ENCODE assay signal across 26 cellular contexts in the genomic region with DNA sequence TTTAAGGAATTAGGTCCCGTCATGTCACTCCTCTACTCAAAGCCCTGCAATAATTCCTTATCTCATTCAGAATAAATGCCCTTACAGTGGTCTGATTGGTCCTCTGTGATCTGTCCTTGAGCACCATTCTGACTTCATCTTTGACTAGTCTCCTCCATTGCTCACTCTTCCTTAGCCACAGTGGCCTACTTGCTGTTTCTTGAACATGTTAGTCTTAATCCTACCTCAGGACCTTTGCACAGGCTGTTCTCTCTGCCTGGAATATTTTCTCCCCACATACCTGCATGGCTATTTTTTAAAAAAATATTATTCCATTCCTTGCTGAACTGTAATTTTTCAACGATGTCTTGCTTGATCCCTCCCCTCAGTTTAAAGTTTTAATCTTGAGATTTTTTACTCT. TPM values are rescaled to one million over a fixed set of nuclear protein-coding genes. Genes with fewer than 3 reads are reported as not detected.
DNase-seq lines count a peak whose midpoint lies in the region; ATAC-seq and TF ChIP-seq lines count a peak whose summit lies in the region.
"Had no signal": no experiment of that assay in that cellular context is flagged by ENCODE, and none has a peak within 500 bp of the region (broad histone marks: within the 10 kb centered on the region; RNA-seq: fewer than 3 reads in every experiment).

No MANE protein-coding gene starts in this region.

- no peaks in the 10 kb centered on the region for H3K36me3 ChIP-seq in HEK293 (ENCODE audit: control insufficient read depth in 2 of 2, insufficient read depth in 1 of 2, low read length in 2 of 2)
- H3K36me3 ChIP-seq in body of pancreas (replicated peaks in 1 of 2; ENCODE audit: insufficient read depth in 1 of 2, low read depth in 2 of 2) = no peaks in the 10 kb centered on the region
- H3K36me3 ChIP-seq: BLaER1, SJCRH30 had no signal

- intact Hi-C loops in body of pancreas (cut with DNase I) = no loop called here

- no peaks in the 10 kb centered on the region for H3K9me3 ChIP-seq in HEK293 (ENCODE audit: control insufficient read depth, insufficient read depth, low read depth, low read length)
- no peaks in the 10 kb centered on the region for H3K9me3 ChIP-seq in body of pancreas
- H3K9me3 ChIP-seq: BLaER1, Caco-2, SJCRH30 had no signal

- POLR2A ChIA-PET in HEK293 (lab: Yijun Ruan, JAX) = no interaction called here

- no peak for TF ChIP-seq POLR2A in body of pancreas (IDR thresholded peaks at IDR 0.05)

- no peak for ATAC-seq in activated CD8-positive, alpha-beta memory T cell treated with anti-CD3 and anti-CD28 coated beads, Interleukin-2, amount 10 ng/mL, durations not matched to agents 7 days and 5 days
- no peak for ATAC-seq in central memory CD8-positive, alpha-beta T cell (replicated peaks; ENCODE audit: extremely low read depth, poor library complexity, severe bottlenecking)
- ATAC-seq in body of pancreas = no peak
- ATAC-seq: CD8-positive, alpha-beta T cell; GM12878; GM23338; Right ventricle myocardium inferior had no signal

- H3K9me3 Mint-ChIP-seq in activated CD8-positive, alpha-beta memory T cell treated with anti-CD3 and anti-CD28 coated beads, Interleukin-2, amount 10 ng/mL, durations not matched to agents 7 days and 5 days (ENCODE audit: low read depth) = no peaks in the 10 kb centered on the region
- H3K9me3 Mint-ChIP-seq in central memory CD8-positive, alpha-beta T cell = no peaks in the 10 kb centered on the region
- no peaks in the 10 kb centered on the region for H3K9me3 Mint-ChIP-seq in glutamatergic neuron (ENCODE audit: unreplicated experiment)
- H3K9me3 Mint-ChIP-seq: CD8-positive, alpha-beta T cell; GM23338; H9; HFFc6 had no signal

- CTCF ChIA-PET in activated CD8-positive, alpha-beta memory T cell treated with anti-CD3 and anti-CD28 coated beads, Interleukin-2, amount 10 ng/mL, durations not matched to agents 7 days and 5 days (lab: Charles Lee) = interaction anchor here (1.7 kb wide), 1 partner anchor 485 kb away, joined by 13 read pairs; no protein-coding TSS in a partner anchor
- CTCF ChIA-PET in HEK293 (lab: Yijun Ruan, JAX) = interaction anchor here (14.6 kb wide), 1 partner anchor 485 kb away, joined by 209 read pairs; no protein-coding TSS in a partner anchor

- WGBS in body of pancreas, 2 donors = 94 to 96% methylated on average over 2 of the region's 2 CpGs

- 0 out of 2 replicates have a peak, but pooled peaks cover 7% of the 10 kb centered on the region for H3K4me1 ChIP-seq in HEK293 (ENCODE audit: control insufficient read depth, insufficient read depth, low read length)
- H3K4me1 ChIP-seq in body of pancreas = no peaks in the 10 kb centered on the region

- no peak overlapping the region for H3K4me3 Mint-ChIP-seq in activated CD8-positive, alpha-beta memory T cell treated with anti-CD3 and anti-CD28 coated beads, Interleukin-2, amount 10 ng/mL, durations not matched to agents 7 days and 5 days
- no peak overlapping the region for H3K4me3 Mint-ChIP-seq in central memory CD8-positive, alpha-beta T cell
- no peak overlapping the region for H3K4me3 Mint-ChIP-seq in glutamatergic neuron (ENCODE audit: unreplicated experiment)
- H3K4me3 Mint-ChIP-seq: CD8-positive, alpha-beta T cell; GM23338; H9; HFFc6 had no signal

- no peak overlapping the region for H3K4me3 ChIP-seq in HEK293 (ENCODE audit: low read depth, low read length)
- no peak overlapping the region for H3K4me3 ChIP-seq in body of pancreas
- H3K4me3 ChIP-seq: BLaER1, GM12878, GM23338, PC-9, SJCRH30 had no signal

- DNase-seq in activated CD8-positive, alpha-beta memory T cell treated with anti-CD3 and anti-CD28 coated beads, Interleukin-2, amount 10 ng/mL, durations not matched to agents 7 days and 5 days = no peak
- DNase-seq in activated CD8-positive, alpha-beta memory T cell treated with anti-CD3 and anti-CD28 coated beads, Interleukin-2, amount 50 U/mL, for 4 hours = no peak
- DNase-seq in central memory CD8-positive, alpha-beta T cell (ENCODE audit: low spot score in 2 of 2) = no peak
- no peak for DNase-seq in NCI-H2196 treated with DMSO at 0.1 percent for 48 hours (lab: John Stamatoyannopoulos, UW; ENCODE audit: unreplicated experiment)
- no peak for DNase-seq in glutamatergic neuron
- no peak for DNase-seq in body of pancreas
- DNase-seq: Caco-2; CD8-positive, alpha-beta T cell; DMS 273 treated with DMSO at 0.1 percent for 48 hours; DMS79; EL; GDM1; H9; HFFc6; KG1; MM.1S; NCI-H2029; NCI-H2227 treated with DMSO at 0.1 percent for 48 hours; NCI-H526 treated with DMSO at 0.1 percent for 48 hours; SJCRH30 had no signal

- peaks cover 3% of the 10 kb centered on the region for H3K27me3 Mint-ChIP-seq in activated CD8-positive, alpha-beta memory T cell treated with anti-CD3 and anti-CD28 coated beads, Interleukin-2, amount 10 ng/mL, durations not matched to agents 7 days and 5 days
- no peaks in the 10 kb centered on the region for H3K27me3 Mint-ChIP-seq in central memory CD8-positive, alpha-beta T cell
- no peaks in the 10 kb centered on the region for H3K27me3 Mint-ChIP-seq in glutamatergic neuron (ENCODE audit: unreplicated experiment)

- H3K27ac ChIP-seq in HEK293 (ENCODE audit: extremely low read depth, low read depth, low read length) (no peak overlapping the region), body of pancreas (no peak overlapping the region)
- H3K27ac ChIP-seq: BLaER1, PC-9, SJCRH30 had no signal

- H3K27ac Mint-ChIP-seq in activated CD8-positive, alpha-beta memory T cell treated with anti-CD3 and anti-CD28 coated beads, Interleukin-2, amount 10 ng/mL, durations not matched to agents 7 days and 5 days = peak overlapping the region; percentile 5
- H3K27ac Mint-ChIP-seq in central memory CD8-positive, alpha-beta T cell (ENCODE audit: low read depth) = peak overlapping the region; percentile 58
- no peak overlapping the region for H3K27ac Mint-ChIP-seq in glutamatergic neuron (ENCODE audit: unreplicated experiment)
- H3K27ac Mint-ChIP-seq: GM23338, HFFc6 had no signal

- no peaks in the 10 kb centered on the region for H3K36me3 Mint-ChIP-seq in activated CD8-positive, alpha-beta memory T cell treated with anti-CD3 and anti-CD28 coated beads, Interleukin-2, amount 10 ng/mL, durations not matched to agents 7 days and 5 days
- H3K36me3 Mint-ChIP-seq in central memory CD8-positive, alpha-beta T cell (ENCODE audit: insufficient read depth) = no peaks in the 10 kb centered on the region
- peaks cover 6% of the 10 kb centered on the region for H3K36me3 Mint-ChIP-seq in glutamatergic neuron (ENCODE audit: unreplicated experiment)
- H3K36me3 Mint-ChIP-seq: CD8-positive, alpha-beta T cell had no signal

- TF ChIP-seq CTCF in HEK293 (tag by site-specific recombination; IDR thresholded peaks at IDR 0.05) (no peak), glutamatergic neuron (IDR thresholded peaks at IDR 0.05; ENCODE audit: partially characterized antibody, unreplicated experiment) (no peak), body of pancreas (IDR thresholded peaks at IDR 0.05) (no peak)

- H3K4me1 Mint-ChIP-seq in activated CD8-positive, alpha-beta memory T cell treated with anti-CD3 and anti-CD28 coated beads, Interleukin-2, amount 10 ng/mL, durations not matched to agents 7 days and 5 days = peaks cover 4% of the 10 kb centered on the region
- peaks cover 19% of the 10 kb centered on the region for H3K4me1 Mint-ChIP-seq in central memory CD8-positive, alpha-beta T cell
- H3K4me1 Mint-ChIP-seq in glutamatergic neuron (ENCODE audit: low read depth, unreplicated experiment) = no peaks in the 10 kb centered on the region

- H3K27me3 ChIP-seq in body of pancreas = no peaks in the 10 kb centered on the region
- H3K27me3 ChIP-seq: BLaER1, SJCRH30 had no signal

TF ChIP-seq in HEK293, 187 proteins besides CTCF, POLR2A, EP300 and RAD21:
- TF ChIP-seq SP3 (tag by site-specific recombination; IDR thresholded peaks at IDR 0.05) = no peak
- TF ChIP-seq ZNF623 (tag by site-specific recombination; IDR thresholded peaks at IDR 0.05) = peak; percentile 88
- no peak for TF ChIP-seq KLF8 (tag by site-specific recombination; IDR thresholded peaks at IDR 0.05)
- TF ChIP-seq, protein P1, sequence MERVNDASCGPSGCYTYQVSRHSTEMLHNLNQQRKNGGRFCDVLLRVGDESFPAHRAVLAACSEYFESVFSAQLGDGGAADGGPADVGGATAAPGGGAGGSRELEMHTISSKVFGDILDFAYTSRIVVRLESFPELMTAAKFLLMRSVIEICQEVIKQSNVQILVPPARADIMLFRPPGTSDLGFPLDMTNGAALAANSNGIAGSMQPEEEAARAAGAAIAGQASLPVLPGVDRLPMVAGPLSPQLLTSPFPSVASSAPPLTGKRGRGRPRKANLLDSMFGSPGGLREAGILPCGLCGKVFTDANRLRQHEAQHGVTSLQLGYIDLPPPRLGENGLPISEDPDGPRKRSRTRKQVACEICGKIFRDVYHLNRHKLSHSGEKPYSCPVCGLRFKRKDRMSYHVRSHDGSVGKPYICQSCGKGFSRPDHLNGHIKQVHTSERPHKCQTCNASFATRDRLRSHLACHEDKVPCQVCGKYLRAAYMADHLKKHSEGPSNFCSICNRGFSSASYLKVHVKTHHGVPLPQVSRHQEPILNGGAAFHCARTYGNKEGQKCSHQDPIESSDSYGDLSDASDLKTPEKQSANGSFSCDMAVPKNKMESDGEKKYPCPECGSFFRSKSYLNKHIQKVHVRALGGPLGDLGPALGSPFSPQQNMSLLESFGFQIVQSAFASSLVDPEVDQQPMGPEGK (tag by site-specific recombination; IDR thresholded peaks at IDR 0.05) = no peak
- no peak for TF ChIP-seq MEIS1 (CRISPR knock-in tag; IDR thresholded peaks at IDR 0.05; ENCODE audit: borderline replicate concordance)
- TF ChIP-seq ZNF169 (tag by site-specific recombination; IDR thresholded peaks at IDR 0.05) = no peak
- TF ChIP-seq BCL11A (tag by site-specific recombination; IDR thresholded peaks at IDR 0.05; ENCODE audit: low read depth) = no peak
- no peak for TF ChIP-seq ZNF792 (tag by site-specific recombination; IDR thresholded peaks at IDR 0.05)
- TF ChIP-seq ZBTB1 (tag by site-specific recombination; IDR thresholded peaks at IDR 0.05) = no peak

RNA-seq across cellular contexts. Expression of a gene that starts 48.0 kb away (rescaled TPM):
- total RNA-seq in activated CD8-positive, alpha-beta memory T cell treated with anti-CD3 and anti-CD28 coated beads, Interleukin-2, amount 10 ng/mL, durations not matched to agents 7 days and 5 days = 1 to 10 TPM in 1 of 2 experiments, not detected in 1; 1.9 TPM
- total RNA-seq in glutamatergic neuron (ENCODE audit: unreplicated experiment) = 7.4 TPM
- 1 to 10 TPM; 1.3 to 3.4 TPM for total RNA-seq in body of pancreas
- total RNA-seq: H9 had no signal
